8 cellular contexts compared by ENCODE assay signal in the genomic region with DNA sequence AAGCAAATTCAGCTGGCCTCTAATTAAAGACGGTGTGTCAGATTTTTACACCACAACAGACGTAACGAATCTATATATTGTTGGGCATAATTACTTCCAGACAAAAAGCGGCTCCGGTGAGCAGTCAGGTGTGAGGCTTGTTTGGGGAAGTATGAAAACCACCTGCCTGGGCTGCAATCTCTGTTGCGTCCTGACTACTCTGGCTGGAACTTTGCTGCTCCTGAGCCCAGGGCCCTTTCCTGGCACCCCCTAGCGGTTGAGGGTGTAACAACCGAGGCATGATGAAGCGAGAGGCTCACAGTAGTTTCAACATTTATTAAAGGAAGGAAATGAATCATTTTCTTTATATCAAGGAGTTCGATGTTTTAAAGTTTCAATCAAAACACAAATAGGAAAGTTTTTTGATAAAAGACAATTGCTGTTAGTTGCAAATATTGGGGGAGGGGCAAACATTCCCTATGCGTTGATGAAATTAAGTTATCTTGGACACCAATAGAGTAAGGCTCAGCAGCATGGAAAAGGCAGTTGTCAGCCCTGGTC.
DNase-seq lines count a peak whose midpoint lies in the region; ATAC-seq and TF ChIP-seq lines count a peak whose summit lies in the region.

No MANE protein-coding gene starts in this region.

- peaks cover 39% of the 10 kb centered on the region for H3K4me1 Mint-ChIP-seq in stimulated activated memory B cell treated with anti-CD40 and anti-IgM and Interleukin-4, amounts not matched to agents 10 μg/mL and 1 μg/mL and 100 μg/mL, for 72 hours

- H3K27me3 Mint-ChIP-seq in stimulated activated memory B cell treated with anti-CD40 and anti-IgM and Interleukin-4, amounts not matched to agents 10 μg/mL and 1 μg/mL and 100 μg/mL, for 72 hours = peaks cover 20% of the 10 kb centered on the region

- peak overlapping the region; percentile 4 for H3K27ac Mint-ChIP-seq in stimulated activated memory B cell treated with anti-CD40 and anti-IgM and Interleukin-4, amounts not matched to agents 10 μg/mL and 1 μg/mL and 100 μg/mL, for 72 hours

- CTCF ChIA-PET in HEK293T (lab: Yijun Ruan, JAX) = interaction anchor here (0.7 to 0.8 kb wide), 2 partner anchors 37 to 533 kb away, joined by 3 read pairs; no protein-coding TSS in a partner anchor

- POLR2A ChIA-PET in HEK293T (lab: Yijun Ruan, JAX) = no interaction called here

- no peak overlapping the region for H3K4me3 Mint-ChIP-seq in stimulated activated memory B cell treated with anti-CD40 and anti-IgM and Interleukin-4, amounts not matched to agents 10 μg/mL and 1 μg/mL and 100 μg/mL, for 72 hours

- H3K36me3 ChIP-seq in mucosa of stomach (ENCODE audit: control insufficient read depth, insufficient read depth, low read length) = no peaks in the 10 kb centered on the region

- H3K4me3 ChIP-seq in mucosa of stomach (ENCODE audit: low read length) = no peak overlapping the region

- peaks cover 56% of the 10 kb centered on the region for H3K4me1 ChIP-seq in mucosa of stomach (ENCODE audit: control insufficient read depth, insufficient read depth, low read length)

- no peaks in the 10 kb centered on the region for H3K36me3 Mint-ChIP-seq in stimulated activated memory B cell treated with anti-CD40 and anti-IgM and Interleukin-4, amounts not matched to agents 10 μg/mL and 1 μg/mL and 100 μg/mL, for 72 hours

- peak in 2 of 3 experiments; percentile 0 to 35 for DNase-seq in NCI-H1417 (lab: John Stamatoyannopoulos, UW)
- DNase-seq in NCI-H1417 treated with DMSO at 0.1 percent for 48 hours (lab: John Stamatoyannopoulos, UW) = no peak
- peak; percentile 85 for DNase-seq in HEK293T (ENCODE audit: extremely low spot score)
- peak; percentile 62 for DNase-seq in MV-4-11 (lab: John Stamatoyannopoulos, UW)
- peak; percentile 85 for DNase-seq in activated CD4-positive, alpha-beta T cell treated with anti-CD3 and anti-CD28 coated beads for 48 hours
- DNase-seq in ecto neural progenitor cell (ENCODE audit: low spot score) = peak; percentile 81

- H3K27me3 ChIP-seq in mucosa of stomach (ENCODE audit: control insufficient read depth, insufficient read depth, low read length) = no peaks in the 10 kb centered on the region

- H3K9me3 ChIP-seq in mucosa of stomach (ENCODE audit: control insufficient read depth, low read length) = no peaks in the 10 kb centered on the region

- peak; percentile 94 for ATAC-seq in stimulated activated memory B cell treated with anti-CD40 and anti-IgM and Interleukin-4, amounts not matched to agents 10 μg/mL and 1 μg/mL and 100 μg/mL, for 72 hours

- H3K9me3 Mint-ChIP-seq in stimulated activated memory B cell treated with anti-CD40 and anti-IgM and Interleukin-4, amounts not matched to agents 10 μg/mL and 1 μg/mL and 100 μg/mL, for 72 hours = no peaks in the 10 kb centered on the region

- peak overlapping the region; percentile 40 for H3K9ac ChIP-seq in mucosa of stomach (ENCODE audit: low read length)

TF ChIP-seq in HEK293T, 16 proteins besides CTCF, POLR2A, EP300 and RAD21:
- TF ChIP-seq LEF1 (IDR thresholded peaks at IDR 0.05; ENCODE audit: borderline replicate concordance) (no peak), BHLHE40 (IDR thresholded peaks at IDR 0.05; ENCODE audit: borderline replicate concordance) (no peak), ZNF384 (IDR thresholded peaks at IDR 0.05) (no peak), FOXA1 (IDR thresholded peaks at IDR 0.05) (no peak), FOXK2 (IDR thresholded peaks at IDR 0.05) (no peak), HDGF (IDR thresholded peaks at IDR 0.05; ENCODE audit: borderline replicate concordance) (no peak)
- TF ChIP-seq, protein P1, sequence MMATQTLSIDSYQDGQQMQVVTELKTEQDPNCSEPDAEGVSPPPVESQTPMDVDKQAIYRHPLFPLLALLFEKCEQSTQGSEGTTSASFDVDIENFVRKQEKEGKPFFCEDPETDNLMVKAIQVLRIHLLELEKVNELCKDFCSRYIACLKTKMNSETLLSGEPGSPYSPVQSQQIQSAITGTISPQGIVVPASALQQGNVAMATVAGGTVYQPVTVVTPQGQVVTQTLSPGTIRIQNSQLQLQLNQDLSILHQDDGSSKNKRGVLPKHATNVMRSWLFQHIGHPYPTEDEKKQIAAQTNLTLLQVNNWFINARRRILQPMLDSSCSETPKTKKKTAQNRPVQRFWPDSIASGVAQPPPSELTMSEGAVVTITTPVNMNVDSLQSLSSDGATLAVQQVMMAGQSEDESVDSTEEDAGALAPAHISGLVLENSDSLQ (IDR thresholded peaks at IDR 0.05) = no peak
